ENCODE assay signal across 10 cellular contexts in genomic region chr2:164560181-164560792, GRCh38.
DNase-seq lines count a peak whose midpoint lies in the region; ATAC-seq and TF ChIP-seq lines count a peak whose summit lies in the region.
"Had no signal": no experiment of that assay in that cellular context is flagged by ENCODE, and none has a peak within 500 bp of the region (broad histone marks: within the 10 kb centered on the region; RNA-seq: fewer than 3 reads in every experiment).

No MANE protein-coding gene starts in this region.

- no peak overlapping the region for H2BK120ac ChIP-seq in mesenchymal stem cell (ENCODE audit: low read depth, low read length)

- H3K27me3 ChIP-seq in body of pancreas (no peaks in the 10 kb centered on the region), mesenchymal stem cell (ENCODE audit: control insufficient read depth in 1 of 2, insufficient read depth in 1 of 2, low read length in 2 of 2) (no peaks in the 10 kb centered on the region)

- peaks cover 47% of the 10 kb centered on the region for H3K4me1 ChIP-seq in body of pancreas
- peaks cover 4% of the 10 kb centered on the region for H3K4me1 ChIP-seq in mesenchymal stem cell (ENCODE audit: control insufficient read depth, insufficient read depth, low read depth, low read length)

- H3K9me3 Mint-ChIP-seq in natural killer cell = no peaks in the 10 kb centered on the region
- H3K9me3 Mint-ChIP-seq in natural killer cell treated with Interleukin-12 subunit alpha and Interleukin-12 subunit beta and Interleukin-15 and Interleukin-18, amount 100 ng/mL, for 72 hours = no peaks in the 10 kb centered on the region
- H3K9me3 Mint-ChIP-seq: dendritic cell treated with granulocyte-macrophage colony-stimulating factor and Interleukin-4, amounts not matched to agents 40 ng/mL and 50 ng/mL, for 4 days; stimulated activated naive CD8-positive, alpha-beta T cell treated with anti-CD3 and anti-CD28 coated beads, Interleukin-15, Interleukin-2, amounts not matched to agents 100 ng/mL and 50 ng/mL, for 24 hours had no signal

- no peak overlapping the region for H3K14ac ChIP-seq in mesenchymal stem cell (ENCODE audit: low read length in 2 of 2)

- H2BK15ac ChIP-seq in mesenchymal stem cell (ENCODE audit: low read depth, poor library complexity, severe bottlenecking) = no peak overlapping the region

- H3K36me3 ChIP-seq in body of pancreas (replicated peaks in 1 of 2; ENCODE audit: insufficient read depth in 1 of 2, low read depth in 2 of 2) (no peaks in the 10 kb centered on the region), mesenchymal stem cell (ENCODE audit: control insufficient read depth in 1 of 2, insufficient read depth in 2 of 2, low read depth in 1 of 2, low read length in 2 of 2) (peaks cover 0 to 5% of the 10 kb centered on the region in 2 experiments)

- H3K79me1 ChIP-seq in mesenchymal stem cell (replicated peaks; ENCODE audit: low read length, poor library complexity, severe bottlenecking) = peaks cover 20% of the 10 kb centered on the region

- 12 to 17% methylated on average over 4 of the region's 4 CpGs for WGBS in body of pancreas, 2 donors
- WGBS in mesenchymal stem cell = 80% methylated on average over 2 of the region's 4 CpGs

- H3K27me3 Mint-ChIP-seq in natural killer cell (ENCODE audit: low read depth in 2 of 2) = peaks cover 0 to 3% of the 10 kb centered on the region in 2 donors
- H3K27me3 Mint-ChIP-seq in natural killer cell treated with Interleukin-12 subunit alpha and Interleukin-12 subunit beta and Interleukin-15 and Interleukin-18, amount 100 ng/mL, for 72 hours = no peaks in the 10 kb centered on the region
- H3K27me3 Mint-ChIP-seq: dendritic cell treated with granulocyte-macrophage colony-stimulating factor and Interleukin-4, amounts not matched to agents 40 ng/mL and 50 ng/mL, for 4 days; stimulated activated naive CD8-positive, alpha-beta T cell treated with anti-CD3 and anti-CD28 coated beads, Interleukin-15, Interleukin-2, amounts not matched to agents 100 ng/mL and 50 ng/mL, for 24 hours had no signal

- no peak overlapping the region for H3K4me3 Mint-ChIP-seq in natural killer cell
- H3K4me3 Mint-ChIP-seq in natural killer cell treated with Interleukin-12 subunit alpha and Interleukin-12 subunit beta and Interleukin-15 and Interleukin-18, amount 100 ng/mL, for 72 hours = no peak overlapping the region
- H3K4me3 Mint-ChIP-seq: dendritic cell treated with granulocyte-macrophage colony-stimulating factor and Interleukin-4, amounts not matched to agents 40 ng/mL and 50 ng/mL, for 4 days; stimulated activated naive CD8-positive, alpha-beta T cell treated with anti-CD3 and anti-CD28 coated beads, Interleukin-15, Interleukin-2, amounts not matched to agents 100 ng/mL and 50 ng/mL, for 24 hours had no signal

- H3K27ac ChIP-seq in body of pancreas = peak overlapping the region in 2 of 4 donors; percentile 76 to 78
- no peak overlapping the region for H3K27ac ChIP-seq in mesenchymal stem cell (ENCODE audit: low read length, poor library complexity, severe bottlenecking)

- H3K36me3 Mint-ChIP-seq in natural killer cell = no peaks in the 10 kb centered on the region
- no peaks in the 10 kb centered on the region for H3K36me3 Mint-ChIP-seq in natural killer cell treated with Interleukin-12 subunit alpha and Interleukin-12 subunit beta and Interleukin-15 and Interleukin-18, amount 100 ng/mL, for 72 hours

- TF ChIP-seq POLR2A in body of pancreas (IDR thresholded peaks at IDR 0.05) = no peak

- ATAC-seq in natural killer cell = no peak
- no peak for ATAC-seq in natural killer cell treated with Interleukin-12 subunit alpha and Interleukin-12 subunit beta and Interleukin-15 and Interleukin-18, amount 100 ng/mL, for 72 hours
- no peak for ATAC-seq in body of pancreas

- H2BK5ac ChIP-seq in mesenchymal stem cell (ENCODE audit: low read depth, low read length, poor library complexity, severe bottlenecking) = no peak overlapping the region

- DNase-seq in natural killer cell = no peak
- no peak for DNase-seq in natural killer cell treated with Interleukin-12 subunit alpha and Interleukin-12 subunit beta and Interleukin-15 and Interleukin-18, amount 100 ng/mL, for 72 hours (ENCODE audit: low spot score)
- peak; percentile 32 for DNase-seq in LoVo (ENCODE audit: low spot score)
- no peak for DNase-seq in body of pancreas
- peak; percentile 35 for DNase-seq in mesenchymal stem cell
- DNase-seq in cerebellar nuclear complex (lab: John Stamatoyannopoulos, UW) = no peak
- no peak for DNase-seq in globus pallidus (ENCODE audit: low spot score)
- no peak for DNase-seq in activated CD4-positive, alpha-beta T cell treated with anti-CD3 and anti-CD28 coated beads for 4 hours

- no peak overlapping the region for H4K91ac ChIP-seq in mesenchymal stem cell (ENCODE audit: low read length)

- no peak overlapping the region for H3K4ac ChIP-seq in mesenchymal stem cell (ENCODE audit: low read depth in 1 of 2, low read length in 2 of 2)

- TF ChIP-seq CTCF in natural killer cell (IDR thresholded peaks at IDR 0.05) = peak; percentile 22
- TF ChIP-seq CTCF in body of pancreas (IDR thresholded peaks at IDR 0.05) = peak; percentile 53 to 92 (median 81)

- no peak overlapping the region for H3K18ac ChIP-seq in mesenchymal stem cell (ENCODE audit: low read depth in 1 of 2, low read length in 2 of 2)

- intact Hi-C loops in natural killer cell (cut with micrococcal nuclease) (no loop called here), body of pancreas (cut with DNase I) (no loop called here)

- H3K4me3 ChIP-seq in body of pancreas = no peak overlapping the region
- H3K4me3 ChIP-seq in mesenchymal stem cell (ENCODE audit: insufficient read depth in 1 of 2, low read depth in 1 of 2, low read length in 2 of 2) = no peak overlapping the region

- no peak overlapping the region for H2AFZ ChIP-seq in mesenchymal stem cell (ENCODE audit: low read depth, low read length)

- H3K23ac ChIP-seq in mesenchymal stem cell (ENCODE audit: low read length in 2 of 2) = no peak overlapping the region

- no peaks in the 10 kb centered on the region for H3K4me1 Mint-ChIP-seq in natural killer cell
- no peaks in the 10 kb centered on the region for H3K4me1 Mint-ChIP-seq in natural killer cell treated with Interleukin-12 subunit alpha and Interleukin-12 subunit beta and Interleukin-15 and Interleukin-18, amount 100 ng/mL, for 72 hours (ENCODE audit: low read depth in 2 of 2)

- H3K4me2 ChIP-seq in mesenchymal stem cell (ENCODE audit: low read length, poor library complexity, severe bottlenecking) = no peak overlapping the region

- no peak overlapping the region for H2AK5ac ChIP-seq in mesenchymal stem cell (ENCODE audit: low read length, severe bottlenecking)

- H2BK12ac ChIP-seq in mesenchymal stem cell (ENCODE audit: low read length in 2 of 2) = no peak overlapping the region

- no peak overlapping the region for H3K27ac Mint-ChIP-seq in natural killer cell
- H3K27ac Mint-ChIP-seq in natural killer cell treated with Interleukin-12 subunit alpha and Interleukin-12 subunit beta and Interleukin-15 and Interleukin-18, amount 100 ng/mL, for 72 hours = no peak overlapping the region
- H3K27ac Mint-ChIP-seq: dendritic cell treated with granulocyte-macrophage colony-stimulating factor and Interleukin-4, amounts not matched to agents 40 ng/mL and 50 ng/mL, for 4 days; stimulated activated naive CD8-positive, alpha-beta T cell treated with anti-CD3 and anti-CD28 coated beads, Interleukin-15, Interleukin-2, amounts not matched to agents 100 ng/mL and 50 ng/mL, for 24 hours had no signal

- peak overlapping the region; percentile 65 for H3K9ac ChIP-seq in mesenchymal stem cell (ENCODE audit: low read length)

- no peak overlapping the region for H4K8ac ChIP-seq in mesenchymal stem cell (ENCODE audit: low read length)

- H3K9me3 ChIP-seq in body of pancreas (no peaks in the 10 kb centered on the region), mesenchymal stem cell (ENCODE audit: control insufficient read depth, low read length) (no peaks in the 10 kb centered on the region)

Comparison
In these comparisons a context has a peak if more than half of its experiments do, and no peak if none do; other contexts are left out.
1. DNase-seq: peak in LoVo (single experiment) and mesenchymal stem cell (single experiment); none in natural killer cell (single experiment), natural killer cell treated with Interleukin-12 subunit alpha and Interleukin-12 subunit beta and Interleukin-15 and Interleukin-18, amount 100 ng/mL, for 72 hours (single experiment), body of pancreas (0 of 4), cerebellar nuclear complex (0 of 2), globus pallidus (single experiment) and activated CD4-positive, alpha-beta T cell treated with anti-CD3 and anti-CD28 coated beads for 4 hours (0 of 2).